In genomic region chr2:102078773-102079172, GRCh38 we compare ENCODE assay signal across 25 cellular contexts.
"Had no signal": no experiment of that assay in that cellular context is flagged by ENCODE, and none has a peak within 500 bp of the region (broad histone marks: within the 10 kb centered on the region; RNA-seq: fewer than 3 reads in every experiment).

No MANE protein-coding gene starts in this region.

- ATAC-seq: left colon; left lung; lower lobe of right lung; naive thymus-derived CD8-positive, alpha-beta T cell; pancreas; right cardiac atrium; stimulated activated memory B cell treated with anti-CD40 and anti-IgM and Interleukin-4, amounts not matched to agents 10 μg/mL and 1 μg/mL and 100 μg/mL, for 72 hours; stimulated activated naive CD8-positive, alpha-beta T cell treated with anti-CD3 and anti-CD28 coated beads, Interleukin-15, amount 100 ng/mL, for 72 hours had no signal

- H3K4me1 ChIP-seq: prostate gland, uterus had no signal

- H3K27me3 ChIP-seq: left lung, pancreas, sigmoid colon, tibial nerve, uterus had no signal

- H3K9me3 ChIP-seq: left lung, lower lobe of right lung, pancreas, prostate gland, sigmoid colon, spleen, tibial nerve, uterus had no signal

- H3K27ac ChIP-seq: left lung, lower lobe of right lung, pancreas, prostate gland, sigmoid colon, spleen, tibial nerve, uterus had no signal

- H3K4me3 ChIP-seq: left lung, lower lobe of right lung, pancreas, prostate gland, sigmoid colon, spleen, tibial nerve, uterus had no signal

- DNase-seq: kidney; left colon; left lung; lower lobe of right lung; mammary epithelial cell; mesenchymal stem cell; naive thymus-derived CD8-positive, alpha-beta T cell; nucleus accumbens; pancreas; posterior cingulate gyrus; retina; right cardiac atrium; sigmoid colon; small intestine; spleen; stimulated activated CD4-positive, alpha-beta T cell treated with anti-CD3 and anti-CD28 coated beads, Interleukin-2, amount 100 ng/mL, for 48 hours; stimulated activated CD4-positive, alpha-beta T cell treated with anti-CD3 and anti-CD28 coated beads, Interleukin-4, amount 100 ng/mL, for 4 hours; stimulated activated CD8-positive, alpha-beta memory T cell treated with anti-CD3 and anti-CD28 coated beads, Interleukin-4, amount 100 ng/mL, for 48 hours; stimulated activated naive CD4-positive, alpha-beta T cell treated with Interleukin-2 at 50 U/mL for 16 hours; stimulated activated naive CD8-positive, alpha-beta T cell treated with anti-CD3 and anti-CD28 coated beads, Interleukin-15, amount 100 ng/mL, for 72 hours; substantia nigra; uterus had no signal

- H3K36me3 ChIP-seq: left lung, lower lobe of right lung, pancreas, prostate gland, sigmoid colon, spleen, tibial nerve, uterus had no signal
